10 cellular contexts compared by ENCODE assay signal in the genomic region with DNA sequence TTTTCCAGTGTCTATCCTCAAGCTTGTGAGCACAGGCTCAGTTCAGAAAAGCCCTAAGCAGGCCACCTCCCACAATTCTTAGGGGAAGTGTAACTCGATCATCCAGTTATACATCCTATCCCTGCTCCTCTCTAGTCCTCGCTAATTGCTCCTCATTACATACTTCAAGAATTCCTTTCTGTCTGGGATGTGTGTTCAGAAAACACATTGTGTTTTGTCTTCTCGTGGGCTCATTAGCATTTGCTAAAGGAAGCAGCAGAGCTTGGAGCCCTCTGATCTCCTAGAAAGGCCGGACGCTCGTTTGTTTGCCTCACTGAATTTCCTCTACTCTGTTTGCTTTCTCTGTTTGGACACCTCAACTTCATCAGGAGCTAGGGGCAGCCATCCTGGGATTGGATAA.
A peak's percentile ranks its signal among the peaks of the same experiment; 100 is the strongest.
DNase-seq lines count a peak whose midpoint lies in the region; ATAC-seq and TF ChIP-seq lines count a peak whose summit lies in the region.
"Had no signal": no experiment of that assay in that cellular context is flagged by ENCODE, and none has a peak within 500 bp of the region (broad histone marks: within the 10 kb centered on the region; RNA-seq: fewer than 3 reads in every experiment).

No MANE protein-coding gene starts in this region.

- H3K36me3 ChIP-seq in SK-N-SH (replicated peaks in 1 of 2; ENCODE audit: control insufficient read depth in 1 of 2, insufficient read depth in 2 of 2, low read length in 1 of 2) (no peaks in the 10 kb centered on the region), hepatocyte (replicated peaks; ENCODE audit: insufficient read depth, low read depth) (no peaks in the 10 kb centered on the region), thyroid gland (no peaks in the 10 kb centered on the region)

- POLR2A ChIA-PET in SK-N-SH (lab: Yijun Ruan, JAX), result no interaction called here

- no peak for TF ChIP-seq POLR2A in thyroid gland (IDR thresholded peaks at IDR 0.05)

- no peak overlapping the region for H3K27ac ChIP-seq in SK-N-SH (ENCODE audit: low read depth in 2 of 2, low read length in 1 of 2)
- H3K27ac ChIP-seq in hepatocyte, result peak overlapping the region; percentile 54
- H3K27ac ChIP-seq in thyroid gland, result peak overlapping the region; percentile 0 to 54 (median 22)
- H3K27ac ChIP-seq: KMS-11 had no signal

- ATAC-seq in GM21529 (IDR thresholded peaks at IDR 0.05; ENCODE audit: unreplicated experiment), result no peak
- no peak for ATAC-seq in GM21717 (IDR thresholded peaks at IDR 0.05; ENCODE audit: unreplicated experiment)

- H3K4me3 ChIP-seq in SK-N-SH (ENCODE audit: low read depth in 2 of 2, low read length in 1 of 2) (no peak overlapping the region), hepatocyte (no peak overlapping the region), thyroid gland (replicated peaks in 1 of 3) (no peak overlapping the region)

- TF ChIP-seq CTCF in SK-N-SH (IDR thresholded peaks at IDR 0.05) (no peak), hepatocyte (IDR thresholded peaks at IDR 0.05; ENCODE audit: poor library complexity) (no peak), thyroid gland (IDR thresholded peaks at IDR 0.05) (no peak)

- H3K4me2 ChIP-seq in SK-N-SH, result no peak overlapping the region
- H3K4me2 ChIP-seq in hepatocyte, result peak overlapping the region; percentile 47
- H3K4me2 ChIP-seq: KMS-11 had no signal

- DNase-seq in NCI-H146 (lab: John Stamatoyannopoulos, UW), result peak; percentile 8
- no peak for DNase-seq in NCI-H146 treated with DMSO at 0.1 percent for 48 hours (lab: John Stamatoyannopoulos, UW; ENCODE audit: unreplicated experiment)
- DNase-seq in SK-N-SH, result no peak
- peak; percentile 42 for DNase-seq in hepatocyte (ENCODE audit: low spot score)
- peak; percentile 7 to 20 for DNase-seq in thyroid gland
- DNase-seq in OCI-M1 (lab: John Stamatoyannopoulos, UW), result no peak
- DNase-seq: activated T-cell treated with anti-CD3 and anti-CD28 coated beads for 4 hours had no signal

- H3K4me1 ChIP-seq in SK-N-SH (ENCODE audit: control insufficient read depth in 1 of 2, insufficient read depth in 2 of 2, low read depth in 1 of 2, low read length in 1 of 2) (no peaks in the 10 kb centered on the region), hepatocyte (ENCODE audit: insufficient read depth) (peaks cover 7% of the 10 kb centered on the region), thyroid gland (peaks cover 5 to 18% of the 10 kb centered on the region in 2 donors)

- H2AFZ ChIP-seq in SK-N-SH (ENCODE audit: low read depth) (peak overlapping the region; percentile 53; the same call in 1 of the 2 replicates), hepatocyte (peak overlapping the region; percentile 42)

- TF ChIP-seq EP300 in SK-N-SH (IDR thresholded peaks at IDR 0.05; ENCODE audit: borderline replicate concordance in 1 of 2, low read depth in 1 of 2, low read length in 1 of 2), result no peak

- 90% methylated on average over 6 of the region's 6 CpGs for WGBS in SK-N-SH (ENCODE audit: low lambda C conversion rate)
- WGBS in hepatocyte (ENCODE audit: low lambda C conversion rate, missing lambda C conversion rate), result 34% methylated on average over 6 of the region's 6 CpGs
- 14 to 18% methylated on average over 6 of the region's 6 CpGs for WGBS in thyroid gland, 2 donors

- H3K9me3 ChIP-seq in SK-N-SH (no peaks in the 10 kb centered on the region), hepatocyte (ENCODE audit: low read depth) (no peaks in the 10 kb centered on the region), thyroid gland (no peaks in the 10 kb centered on the region)

- no peak overlapping the region for H3K9ac ChIP-seq in SK-N-SH
- H3K9ac ChIP-seq: KMS-11 had no signal

- CTCF ChIA-PET in SK-N-SH (lab: Yijun Ruan, JAX), result interaction anchor here (1.3 kb wide), 1 partner anchor 12 kb away, joined by 3 read pairs; no protein-coding TSS in a partner anchor

- H4K20me1 ChIP-seq in SK-N-SH (ENCODE audit: insufficient read depth) (no peaks in the 10 kb centered on the region), hepatocyte (ENCODE audit: insufficient read depth, poor library complexity, severe bottlenecking) (no peaks in the 10 kb centered on the region)

- no peaks in the 10 kb centered on the region for H3K79me2 ChIP-seq in SK-N-SH (ENCODE audit: insufficient read depth)
- H3K79me2 ChIP-seq in hepatocyte, result no peaks in the 10 kb centered on the region

- H3K27me3 ChIP-seq in SK-N-SH (ENCODE audit: insufficient read depth) (no peaks in the 10 kb centered on the region), hepatocyte (no peaks in the 10 kb centered on the region), thyroid gland (no peaks in the 10 kb centered on the region)

- intact Hi-C loops in thyroid gland (cut with DNase I), result no loop called here

- no peaks in the 10 kb centered on the region for H3K9me2 ChIP-seq in SK-N-SH
- no peaks in the 10 kb centered on the region for H3K9me2 ChIP-seq in hepatocyte (replicated peaks; ENCODE audit: insufficient read depth)

- no peaks in the 10 kb centered on the region for H3F3A ChIP-seq in SK-N-SH (replicated peaks; ENCODE audit: insufficient read depth)

- TF ChIP-seq RAD21 in SK-N-SH (IDR thresholded peaks at IDR 0.05; ENCODE audit: low read length), result no peak

TF ChIP-seq in SK-N-SH, 30 proteins besides CTCF, POLR2A, EP300 and RAD21:
- TF ChIP-seq GABPA (IDR thresholded peaks at IDR 0.05; ENCODE audit: low read depth) (no peak), NFIC (IDR thresholded peaks at IDR 0.05; ENCODE audit: borderline replicate concordance) (no peak), TCF12 (IDR thresholded peaks at IDR 0.05) (no peak), RFX5 (IDR thresholded peaks at IDR 0.05; ENCODE audit: low read length) (no peak), MEF2A (IDR thresholded peaks at IDR 0.05; ENCODE audit: borderline replicate concordance, low read depth) (no peak), GATA2 (CRISPR knock-in tag; IDR thresholded peaks at IDR 0.05) (no peak), TEAD4 (IDR thresholded peaks at IDR 0.05; ENCODE audit: borderline replicate concordance, insufficient read depth) (no peak), FOXM1 (IDR thresholded peaks at IDR 0.05; ENCODE audit: low read depth) (no peak), JUND (IDR thresholded peaks at IDR 0.05) (no peak), EZH2phosphoT487 (IDR thresholded peaks at IDR 0.05; ENCODE audit: borderline replicate concordance, low read depth) (no peak), RCOR1 (IDR thresholded peaks at IDR 0.05; ENCODE audit: low read length) (no peak), SIN3A (IDR thresholded peaks at IDR 0.05; ENCODE audit: borderline replicate concordance, low read depth, low read length) (no peak), TAF1 (IDR thresholded peaks at IDR 0.05; ENCODE audit: borderline replicate concordance, low read depth, low read length) (no peak)
- TF ChIP-seq, protein P1, sequence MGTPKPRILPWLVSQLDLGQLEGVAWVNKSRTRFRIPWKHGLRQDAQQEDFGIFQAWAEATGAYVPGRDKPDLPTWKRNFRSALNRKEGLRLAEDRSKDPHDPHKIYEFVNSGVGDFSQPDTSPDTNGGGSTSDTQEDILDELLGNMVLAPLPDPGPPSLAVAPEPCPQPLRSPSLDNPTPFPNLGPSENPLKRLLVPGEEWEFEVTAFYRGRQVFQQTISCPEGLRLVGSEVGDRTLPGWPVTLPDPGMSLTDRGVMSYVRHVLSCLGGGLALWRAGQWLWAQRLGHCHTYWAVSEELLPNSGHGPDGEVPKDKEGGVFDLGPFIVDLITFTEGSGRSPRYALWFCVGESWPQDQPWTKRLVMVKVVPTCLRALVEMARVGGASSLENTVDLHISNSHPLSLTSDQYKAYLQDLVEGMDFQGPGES (IDR thresholded peaks at IDR 0.05; ENCODE audit: low read depth, low read length), result no peak
- TF ChIP-seq, protein P2, sequence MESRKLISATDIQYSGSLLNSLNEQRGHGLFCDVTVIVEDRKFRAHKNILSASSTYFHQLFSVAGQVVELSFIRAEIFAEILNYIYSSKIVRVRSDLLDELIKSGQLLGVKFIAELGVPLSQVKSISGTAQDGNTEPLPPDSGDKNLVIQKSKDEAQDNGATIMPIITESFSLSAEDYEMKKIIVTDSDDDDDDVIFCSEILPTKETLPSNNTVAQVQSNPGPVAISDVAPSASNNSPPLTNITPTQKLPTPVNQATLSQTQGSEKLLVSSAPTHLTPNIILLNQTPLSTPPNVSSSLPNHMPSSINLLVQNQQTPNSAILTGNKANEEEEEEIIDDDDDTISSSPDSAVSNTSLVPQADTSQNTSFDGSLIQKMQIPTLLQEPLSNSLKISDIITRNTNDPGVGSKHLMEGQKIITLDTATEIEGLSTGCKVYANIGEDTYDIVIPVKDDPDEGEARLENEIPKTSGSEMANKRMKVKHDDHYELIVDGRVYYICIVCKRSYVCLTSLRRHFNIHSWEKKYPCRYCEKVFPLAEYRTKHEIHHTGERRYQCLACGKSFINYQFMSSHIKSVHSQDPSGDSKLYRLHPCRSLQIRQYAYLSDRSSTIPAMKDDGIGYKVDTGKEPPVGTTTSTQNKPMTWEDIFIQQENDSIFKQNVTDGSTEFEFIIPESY (IDR thresholded peaks at IDR 0.05; ENCODE audit: borderline replicate concordance, low read depth), result no peak
- TF ChIP-seq, protein P3, sequence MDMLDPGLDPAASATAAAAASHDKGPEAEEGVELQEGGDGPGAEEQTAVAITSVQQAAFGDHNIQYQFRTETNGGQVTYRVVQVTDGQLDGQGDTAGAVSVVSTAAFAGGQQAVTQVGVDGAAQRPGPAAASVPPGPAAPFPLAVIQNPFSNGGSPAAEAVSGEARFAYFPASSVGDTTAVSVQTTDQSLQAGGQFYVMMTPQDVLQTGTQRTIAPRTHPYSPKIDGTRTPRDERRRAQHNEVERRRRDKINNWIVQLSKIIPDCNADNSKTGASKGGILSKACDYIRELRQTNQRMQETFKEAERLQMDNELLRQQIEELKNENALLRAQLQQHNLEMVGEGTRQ (IDR thresholded peaks at IDR 0.05; ENCODE audit: borderline replicate concordance, low read depth, low read length), result no peak

Comparison
In these comparisons a context has a peak if more than half of its experiments do, and no peak if none do; other contexts are left out.
1. DNase-seq: peak in NCI-H146 (single experiment), hepatocyte (single experiment) and thyroid gland (2 of 2); none in NCI-H146 treated with DMSO at 0.1 percent for 48 hours (single experiment), SK-N-SH (single experiment) and OCI-M1 (single experiment).
2. H3K27ac ChIP-seq: peak in hepatocyte (single experiment) and thyroid gland (3 of 3); none in SK-N-SH (0 of 2).